In genomic region chr10:69829792-69830191, GRCh38 we compare ENCODE assay signal across 27 cellular contexts.
"Had no signal": no experiment of that assay in that cellular context is flagged by ENCODE, and none has a peak within 500 bp of the region (broad histone marks: within the 10 kb centered on the region; RNA-seq: fewer than 3 reads in every experiment).

No MANE protein-coding gene starts in this region.

- H3K36me3 ChIP-seq: colonic mucosa, heart left ventricle, left lung, right atrium auricular region, stomach had no signal

- ATAC-seq: heart left ventricle, left cardiac atrium, left lung, natural killer cell, sciatic nerve had no signal

- H3K4me1 ChIP-seq: colonic mucosa, left lung, parathyroid adenoma, right atrium auricular region, stomach, testis, tibial artery had no signal

- H3K27ac Mint-ChIP-seq: dendritic cell treated with granulocyte-macrophage colony-stimulating factor and Interleukin-4, amounts not matched to agents 40 ng/mL and 50 ng/mL, for 4 days; progenitor cell of endocrine pancreas; type B pancreatic cell had no signal

- H3K4me2 ChIP-seq: smooth muscle cell had no signal

- H3K27ac ChIP-seq: colonic mucosa, heart left ventricle, left lung, parathyroid adenoma, right atrium auricular region, stomach, testis, tibial artery had no signal

- H2AFZ ChIP-seq: parathyroid adenoma had no signal

- FAIRE-seq: frontal cortex, islet of Langerhans had no signal

- H3K9me3 Mint-ChIP-seq: dendritic cell treated with granulocyte-macrophage colony-stimulating factor and Interleukin-4, amounts not matched to agents 40 ng/mL and 50 ng/mL, for 4 days; natural killer cell; neural crest cell; type B pancreatic cell had no signal

- H3K79me2 ChIP-seq: parathyroid adenoma had no signal

- H3K4me3 Mint-ChIP-seq: dendritic cell treated with granulocyte-macrophage colony-stimulating factor and Interleukin-4, amounts not matched to agents 40 ng/mL and 50 ng/mL, for 4 days; neural crest cell; type B pancreatic cell had no signal

- H3K9me3 ChIP-seq: colonic mucosa, heart left ventricle, left lung, right atrium auricular region, stomach, testis, tibial artery had no signal

- H3K9ac ChIP-seq: parathyroid adenoma had no signal

- H3K36me3 Mint-ChIP-seq: natural killer cell, type B pancreatic cell had no signal

- H3K27me3 ChIP-seq: colonic mucosa, heart left ventricle, right atrium auricular region, testis, tibial artery had no signal

- DNase-seq: central memory CD4-positive, alpha-beta T cell; colonic mucosa; effector memory CD4-positive, alpha-beta T cell; heart left ventricle; hippocampal formation; left cardiac atrium; left lung; mesenchymal stem cell; natural killer cell; stimulated activated CD4-positive, alpha-beta T cell treated with anti-CD3 and anti-CD28 coated beads, Interleukin-12 subunit alpha, Interleukin-12 subunit beta, amount 100 ng/mL, for 4 hours; stimulated activated CD4-positive, alpha-beta T cell treated with anti-CD3 and anti-CD28 coated beads, Interleukin-1b, Interleukin-23, amount 100 ng/mL, for 48 hours; stimulated activated CD4-positive, alpha-beta T cell treated with anti-CD3 and anti-CD28 coated beads, Interleukin-4, amount 100 ng/mL, for 1 hour; stimulated activated CD8-positive, alpha-beta memory T cell treated with anti-CD3 and anti-CD28 coated beads, Interleukin-4, amount 100 ng/mL, for 48 hours; stimulated activated naive CD4-positive, alpha-beta T cell; stomach; testis; tibial artery had no signal

- H3K4me3 ChIP-seq: colonic mucosa, heart left ventricle, left lung, right atrium auricular region, smooth muscle cell, stomach, testis, tibial artery had no signal
